In genomic region chr10:121316432-121316831, GRCh38 we compare ENCODE assay signal across 3 cellular contexts.
"Had no signal": no experiment of that assay in that cellular context is flagged by ENCODE, and none has a peak within 500 bp of the region (broad histone marks: within the 10 kb centered on the region; RNA-seq: fewer than 3 reads in every experiment).

No MANE protein-coding gene starts in this region.

- H3K4me3 ChIP-seq: GM12878 had no signal

- DNase-seq: GDM1, GF-D8 had no signal

- ATAC-seq: GM12878 had no signal
